ENCODE assay signal across 11 cellular contexts in the genomic region with DNA sequence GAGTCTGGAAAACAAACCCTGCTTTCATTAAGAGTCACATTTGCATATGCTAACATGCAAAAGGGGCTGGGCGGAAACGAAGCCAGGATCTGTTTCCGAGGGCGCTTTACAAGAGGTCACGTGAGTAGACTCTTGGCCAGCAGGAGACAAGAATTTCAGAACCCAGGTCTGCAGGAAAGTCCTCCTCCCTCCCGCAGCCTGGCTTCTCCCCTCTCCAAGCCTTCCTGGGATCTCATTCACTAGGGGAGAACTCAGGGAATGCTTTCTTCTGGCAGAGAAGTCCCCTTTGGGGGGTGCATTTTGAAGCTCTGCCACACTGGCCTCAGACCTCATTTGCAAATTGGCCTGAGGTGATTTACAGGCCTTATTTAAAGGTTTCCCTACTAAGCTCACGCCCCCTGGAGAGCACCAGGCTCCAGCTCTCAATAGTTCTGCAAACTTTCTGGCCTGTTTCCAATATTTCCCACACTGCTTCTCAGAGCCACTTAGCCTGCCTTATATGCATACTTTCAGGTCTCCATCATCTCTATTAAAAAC. TPM values are rescaled to one million over a fixed set of nuclear protein-coding genes. Genes with fewer than 3 reads are reported as not detected.
DNase-seq lines count a peak whose midpoint lies in the region; ATAC-seq and TF ChIP-seq lines count a peak whose summit lies in the region.
"Had no signal": no experiment of that assay in that cellular context is flagged by ENCODE, and none has a peak within 500 bp of the region (broad histone marks: within the 10 kb centered on the region; RNA-seq: fewer than 3 reads in every experiment).

No MANE protein-coding gene starts in this region.

- peaks cover 6% of the 10 kb centered on the region; the same call in 1 of the 2 replicates for H3K4me1 ChIP-seq in HEK293 (ENCODE audit: control insufficient read depth, insufficient read depth, low read length)
- H3K4me1 ChIP-seq: heart left ventricle had no signal

- no peak overlapping the region for H3K4me3 ChIP-seq in HEK293 (ENCODE audit: low read depth, low read length)
- H3K4me3 ChIP-seq in fibroblast of the aortic adventitia (ENCODE audit: low read depth, low read length) = no peak overlapping the region
- H3K4me3 ChIP-seq: heart left ventricle had no signal

- DNase-seq in NCI-H526 treated with DMSO at 0.1 percent for 48 hours (lab: John Stamatoyannopoulos, UW) (peak; percentile 92), fibroblast of the aortic adventitia (ENCODE audit: low read depth) (peak; percentile 22), putamen (ENCODE audit: low spot score) (peak; percentile 52)
- DNase-seq in stimulated activated CD4-positive, alpha-beta T cell treated with anti-CD3 and anti-CD28 coated beads, Interleukin-4, amount 100 ng/mL, for 1 hour = no peak
- DNase-seq: central memory CD4-positive, alpha-beta T cell; heart left ventricle; natural killer cell; stimulated activated CD4-positive, alpha-beta T cell treated with anti-CD3 and anti-CD28 coated beads, Interleukin-1b, Interleukin-23, amount 100 ng/mL, for 48 hours had no signal

- no peak for ATAC-seq in HG03354 (IDR thresholded peaks at IDR 0.05; ENCODE audit: poor library complexity, severe bottlenecking, unreplicated experiment)
- ATAC-seq in GM21526 (IDR thresholded peaks at IDR 0.05; ENCODE audit: low FRiP score, unreplicated experiment) = no peak
- ATAC-seq: heart left ventricle, natural killer cell had no signal

- TF ChIP-seq CTCF in HEK293 (tag by site-specific recombination; IDR thresholded peaks at IDR 0.05) (no peak), fibroblast of the aortic adventitia (IDR thresholded peaks at IDR 0.05; ENCODE audit: insufficient read depth, low read length) (no peak)

- CTCF ChIA-PET in HEK293 (lab: Yijun Ruan, JAX) = interaction anchor here (1.0 kb wide), 1 partner anchor 122 kb away, joined by 3 read pairs; no protein-coding TSS in a partner anchor

- H3K27ac ChIP-seq in HEK293 (ENCODE audit: extremely low read depth, low read depth, low read length) = no peak overlapping the region
- H3K27ac ChIP-seq: heart left ventricle had no signal

- POLR2A ChIA-PET in HEK293 (lab: Yijun Ruan, JAX) = no interaction called here

- peaks cover 0 to 4% of the 10 kb centered on the region in 2 experiments; a peak in 1 of 3 replicates for H3K36me3 ChIP-seq in HEK293 (ENCODE audit: control insufficient read depth in 2 of 2, insufficient read depth in 1 of 2, low read length in 2 of 2)

- H3K9me3 ChIP-seq in HEK293 (ENCODE audit: control insufficient read depth, insufficient read depth, low read depth, low read length) = no peaks in the 10 kb centered on the region
- H3K9me3 ChIP-seq: heart left ventricle had no signal

TF ChIP-seq in HEK293, 187 proteins besides CTCF, POLR2A, EP300 and RAD21:
- TF ChIP-seq ZNF239 (tag by site-specific recombination; IDR thresholded peaks at IDR 0.05) (no peak), ZBTB6 (tag by site-specific recombination; IDR thresholded peaks at IDR 0.05) (peak; percentile 90), ZNF830 (tag by site-specific recombination; IDR thresholded peaks at IDR 0.05; ENCODE audit: low read depth) (no peak), ZIC2 (tag by site-specific recombination; IDR thresholded peaks at IDR 0.05) (peak; percentile 62), GLIS1 (tag by site-specific recombination; IDR thresholded peaks at IDR 0.05) (peak; percentile 96)

RNA-seq across cellular contexts. Expression of gene CACNG5, which starts 57.2 kb away (rescaled TPM):
- not detected in 2 replicates for total RNA-seq in fibroblast of the aortic adventitia (ENCODE audit: low replicate concordance)
- total RNA-seq: heart left ventricle, natural killer cell had no signal
